9 cellular contexts compared by ENCODE assay signal in the genomic region with DNA sequence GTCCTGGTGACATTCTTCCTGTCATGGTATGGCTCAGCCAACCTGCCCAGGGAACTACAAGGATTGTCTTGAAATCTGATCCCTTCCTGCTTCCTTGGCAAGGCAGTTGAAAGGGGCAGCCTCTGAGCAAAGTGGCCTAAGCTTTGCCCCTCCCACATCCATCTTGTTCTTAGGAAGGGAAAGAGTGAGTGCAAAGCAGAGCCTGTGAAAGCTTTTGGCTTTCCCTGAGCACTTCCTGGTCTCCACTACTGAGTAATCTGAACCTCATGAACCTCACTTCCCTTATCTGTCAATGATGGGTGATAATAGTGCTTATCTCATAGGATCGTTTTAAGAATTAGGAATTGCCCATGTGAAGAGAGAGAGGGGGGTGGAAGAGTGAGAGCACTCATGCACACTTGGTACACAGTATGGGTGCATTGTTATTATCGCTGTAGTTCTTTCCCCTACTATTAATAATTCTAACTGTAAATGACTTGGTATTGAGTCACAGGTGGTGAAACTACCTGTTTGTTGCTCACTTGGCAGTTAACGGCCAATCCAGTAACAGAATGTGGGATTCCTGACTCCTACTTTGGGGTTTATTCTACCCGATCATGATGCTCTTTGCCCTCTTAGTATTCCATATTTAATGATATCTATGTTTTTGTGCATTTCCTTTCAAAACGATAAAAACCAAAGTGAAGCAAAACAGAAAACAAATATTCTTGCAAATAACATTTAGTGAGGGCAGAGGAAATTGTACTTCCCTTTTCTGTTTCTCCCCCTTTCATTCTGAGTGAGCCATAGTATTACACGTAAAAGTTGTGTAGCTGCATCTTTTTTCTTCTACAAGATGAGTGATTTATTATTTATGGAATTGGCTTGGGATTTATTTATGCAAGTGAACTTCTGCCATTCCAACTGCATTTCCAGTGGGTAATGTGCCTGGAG.
DNase-seq lines count a peak whose midpoint lies in the region; ATAC-seq, FAIRE-seq and TF ChIP-seq lines count a peak whose summit lies in the region.
"Had no signal": no experiment of that assay in that cellular context is flagged by ENCODE, and none has a peak within 500 bp of the region (broad histone marks: within the 10 kb centered on the region; RNA-seq: fewer than 3 reads in every experiment).

No MANE protein-coding gene starts in this region.

- H2AFZ ChIP-seq in PC-9 (no peak overlapping the region), smooth muscle cell (ENCODE audit: low read depth) (no peak overlapping the region)

- H3K36me3 Mint-ChIP-seq in activated B cell treated with CpG ODN at 0.5 μM for 24 hours (ENCODE audit: low read depth) = peaks cover 1% of the 10 kb centered on the region

- ATAC-seq in GM19452 (IDR thresholded peaks at IDR 0.05; ENCODE audit: unreplicated experiment) = peak; percentile 85
- peak; percentile 81 for ATAC-seq in HG03354 (IDR thresholded peaks at IDR 0.05; ENCODE audit: poor library complexity, severe bottlenecking, unreplicated experiment)
- peak; percentile 78 for ATAC-seq in activated B cell treated with CpG ODN at 0.5 μM for 24 hours (ENCODE audit: low read depth)

- peak overlapping the region; percentile 79 for H3K4me3 Mint-ChIP-seq in activated B cell treated with CpG ODN at 0.5 μM for 24 hours

- H3K79me2 ChIP-seq in PC-9 (ENCODE audit: low read depth) (no peaks in the 10 kb centered on the region), smooth muscle cell (ENCODE audit: low read depth) (no peaks in the 10 kb centered on the region)

- H3K4me3 ChIP-seq in PC-9 (no peak overlapping the region), smooth muscle cell (no peak overlapping the region)
- H3K4me3 ChIP-seq: skin epidermis had no signal

- no peaks in the 10 kb centered on the region for H3K27me3 ChIP-seq in PC-9 (ENCODE audit: insufficient read depth, low read depth)
- H3K27me3 ChIP-seq in smooth muscle cell (ENCODE audit: low read depth) = no peaks in the 10 kb centered on the region

- no peak overlapping the region for H3K9ac ChIP-seq in smooth muscle cell (ENCODE audit: low read depth)

- CTCF ChIA-PET in activated B cell treated with CpG ODN at 0.5 μM for 24 hours (lab: Charles Lee) = no interaction called here
- CTCF ChIA-PET in PC-9 (lab: Charles Lee) = no interaction called here

- H3K9me3 ChIP-seq in PC-9 (ENCODE audit: insufficient read depth, low read depth) = no peaks in the 10 kb centered on the region
- no peaks in the 10 kb centered on the region for H3K9me3 ChIP-seq in smooth muscle cell (replicated peaks; ENCODE audit: low read depth)

- peaks cover 8% of the 10 kb centered on the region for H3K9me3 Mint-ChIP-seq in activated B cell treated with CpG ODN at 0.5 μM for 24 hours

- peak overlapping the region; percentile 89 for H3K27ac Mint-ChIP-seq in activated B cell treated with CpG ODN at 0.5 μM for 24 hours

- BruUV-seq in PC-9 (replicated peaks; lab: Mats Ljungman, UMichigan) = no TSS peak

- no peak for DNase-seq in D721Med (ENCODE audit: insufficient read length, low spot score)
- DNase-seq in activated B cell treated with CpG ODN at 0.5 μM for 24 hours = no peak
- DNase-seq in KG1 (lab: John Stamatoyannopoulos, UW) = no peak
- DNase-seq in Ammon's horn (ENCODE audit: low spot score) = no peak
- DNase-seq in PC-9 = no peak
- DNase-seq in smooth muscle cell (lab: John Stamatoyannopoulos, UW; ENCODE audit: unreplicated experiment) = no peak

- TF ChIP-seq CTCF in D721Med (IDR thresholded peaks at IDR 0.05; ENCODE audit: insufficient read depth, missing control alignments) (no peak), activated B cell treated with CpG ODN at 0.5 μM for 24 hours (IDR thresholded peaks at IDR 0.05) (no peak), PC-9 (conservative IDR thresholded peaks at IDR 0.05) (no peak), smooth muscle cell (IDR thresholded peaks at IDR 0.05; ENCODE audit: borderline replicate concordance, insufficient read depth, poor library complexity, severe bottlenecking) (no peak)

- H3K9me2 ChIP-seq in PC-9 (ENCODE audit: insufficient read depth) = no peaks in the 10 kb centered on the region

- H3K27ac ChIP-seq in PC-9 (no peak overlapping the region), smooth muscle cell (ENCODE audit: low read depth) (no peak overlapping the region)
- H3K27ac ChIP-seq: skin epidermis had no signal

- intact Hi-C loops in activated B cell treated with CpG ODN at 0.5 μM for 24 hours (cut with micrococcal nuclease) = loop anchor here (1.0 to 5.0 kb wide), 5 partner anchors 17 to 229 kb away; no protein-coding TSS in a partner anchor
- intact Hi-C loops in PC-9 (cut with micrococcal nuclease; ENCODE audit: unreplicated experiment) = no loop called here

- peak; percentile 81 for FAIRE-seq in D721Med (lab: Jason Lieb, UNC)

- H3F3A ChIP-seq in PC-9 (ENCODE audit: insufficient read depth, low read depth) (no peaks in the 10 kb centered on the region), smooth muscle cell (ENCODE audit: low read depth) (no peaks in the 10 kb centered on the region)

- H4K20me1 ChIP-seq in PC-9 (ENCODE audit: insufficient read depth) (no peaks in the 10 kb centered on the region), smooth muscle cell (ENCODE audit: low read depth) (no peaks in the 10 kb centered on the region)

- H3K4me1 Mint-ChIP-seq in activated B cell treated with CpG ODN at 0.5 μM for 24 hours = peaks cover 39% of the 10 kb centered on the region

- POLR2A ChIA-PET in activated B cell treated with CpG ODN at 0.5 μM for 24 hours (lab: Charles Lee) = no interaction called here
- POLR2A ChIA-PET in PC-9 (lab: Charles Lee; ENCODE audit: unreplicated experiment) = no interaction called here

- H3K4me2 ChIP-seq in PC-9 (no peak overlapping the region), smooth muscle cell (no peak overlapping the region)

- no peaks in the 10 kb centered on the region for H3K36me3 ChIP-seq in PC-9 (ENCODE audit: low read depth)
- H3K36me3 ChIP-seq in smooth muscle cell (ENCODE audit: low read depth) = no peaks in the 10 kb centered on the region

- WGBS in smooth muscle cell (ENCODE audit: low lambda C conversion rate) = 79% methylated on average over 6 of the region's 6 CpGs

- no peaks in the 10 kb centered on the region for H3K27me3 Mint-ChIP-seq in activated B cell treated with CpG ODN at 0.5 μM for 24 hours

- H3K4me1 ChIP-seq in PC-9 (replicated peaks; ENCODE audit: insufficient read depth) (no peaks in the 10 kb centered on the region), smooth muscle cell (ENCODE audit: low read depth) (no peaks in the 10 kb centered on the region)
